ENCODE assay signal across 8 cellular contexts in genomic region chr1:37682334-37682987, GRCh38. TPM values are rescaled to one million over a fixed set of nuclear protein-coding genes. Genes with fewer than 3 reads are reported as not detected.
A peak's percentile ranks its signal among the peaks of the same experiment; 100 is the strongest.
DNase-seq lines count a peak whose midpoint lies in the region; ATAC-seq and TF ChIP-seq lines count a peak whose summit lies in the region.

No MANE protein-coding gene starts in this region.

- H3K27me3 Mint-ChIP-seq in T-helper 1 cell treated with Interleukin-12 subunit alpha and Interleukin-12 subunit beta and Interleukin-4 antibody, amounts not matched to agents 30 μg/mL and 1 μg/mL, for 36 hours (ENCODE audit: low read depth) = no peaks in the 10 kb centered on the region
- H3K27me3 Mint-ChIP-seq in activated naive CD8-positive, alpha-beta T cell treated with anti-CD3 and anti-CD28 coated beads, Interleukin-2, amount 50 U/mL, for 24 hours = no peaks in the 10 kb centered on the region

- ATAC-seq in activated naive CD8-positive, alpha-beta T cell treated with anti-CD3 and anti-CD28 coated beads, Interleukin-2, amount 50 U/mL, for 24 hours = peak; percentile 60
- ATAC-seq in heart right ventricle (peak in 5 of 8 donors; percentile 56 to 78 (median 64)), GM18517 (IDR thresholded peaks at IDR 0.05; ENCODE audit: unreplicated experiment) (no peak), GM21515 (IDR thresholded peaks at IDR 0.05; ENCODE audit: unreplicated experiment) (no peak)

- H3K27me3 ChIP-seq in heart right ventricle = no peaks in the 10 kb centered on the region

- no peak overlapping the region for H3K27ac ChIP-seq in heart right ventricle

- intact Hi-C loops in heart right ventricle (cut with DNase I) = loop anchor here (2.0 to 10.0 kb wide), 8 partner anchors 75 to 230 kb away; partner anchors contain the start of gene GNL2 (in 1 of the 10)

- peaks cover 1% of the 10 kb centered on the region for H3K4me1 Mint-ChIP-seq in T-helper 1 cell treated with Interleukin-12 subunit alpha and Interleukin-12 subunit beta and Interleukin-4 antibody, amounts not matched to agents 30 μg/mL and 1 μg/mL, for 36 hours (ENCODE audit: low read depth)
- peaks cover 3% of the 10 kb centered on the region for H3K4me1 Mint-ChIP-seq in activated naive CD8-positive, alpha-beta T cell treated with anti-CD3 and anti-CD28 coated beads, Interleukin-2, amount 50 U/mL, for 24 hours

- no peak overlapping the region for H3K4me3 ChIP-seq in heart right ventricle

- H3K4me1 ChIP-seq in heart right ventricle = peaks cover 0 to 3% (median 0%) of the 10 kb centered on the region in 9 donors

- H3K36me3 Mint-ChIP-seq in T-helper 1 cell treated with Interleukin-12 subunit alpha and Interleukin-12 subunit beta and Interleukin-4 antibody, amounts not matched to agents 30 μg/mL and 1 μg/mL, for 36 hours (ENCODE audit: low read depth) = peaks cover 7% of the 10 kb centered on the region
- peaks cover 32% of the 10 kb centered on the region for H3K36me3 Mint-ChIP-seq in activated naive CD8-positive, alpha-beta T cell treated with anti-CD3 and anti-CD28 coated beads, Interleukin-2, amount 50 U/mL, for 24 hours (ENCODE audit: low read depth)

- peak; percentile 1 for DNase-seq in NCI-H1436 treated with DMSO at 0.1 percent for 48 hours (lab: John Stamatoyannopoulos, UW)
- peak; percentile 80 for DNase-seq in activated naive CD8-positive, alpha-beta T cell treated with anti-CD3 and anti-CD28 coated beads, Interleukin-2, amount 50 U/mL, for 24 hours
- peak; percentile 46 to 71 for DNase-seq in heart right ventricle
- peak; percentile 79 for DNase-seq in retina

- 72 to 76% methylated on average over 5 of the region's 5 CpGs for WGBS in heart right ventricle, 2 donors

- H3K36me3 ChIP-seq in heart right ventricle = peaks cover 0 to 70% (median 30%) of the 10 kb centered on the region in 9 donors

- no peak overlapping the region for H3K4me3 Mint-ChIP-seq in T-helper 1 cell treated with Interleukin-12 subunit alpha and Interleukin-12 subunit beta and Interleukin-4 antibody, amounts not matched to agents 30 μg/mL and 1 μg/mL, for 36 hours
- no peak overlapping the region for H3K4me3 Mint-ChIP-seq in activated naive CD8-positive, alpha-beta T cell treated with anti-CD3 and anti-CD28 coated beads, Interleukin-2, amount 50 U/mL, for 24 hours

- H3K9me3 ChIP-seq in heart right ventricle = no peaks in the 10 kb centered on the region

- peak; percentile 82 for TF ChIP-seq CTCF in GM12872 (IDR thresholded peaks at IDR 0.05; ENCODE audit: insufficient read depth, low read depth, low read length)
- peak; percentile 74 to 90 (median 87) for TF ChIP-seq CTCF in heart right ventricle (IDR thresholded peaks at IDR 0.05)

- H3K27ac Mint-ChIP-seq in T-helper 1 cell treated with Interleukin-12 subunit alpha and Interleukin-12 subunit beta and Interleukin-4 antibody, amounts not matched to agents 30 μg/mL and 1 μg/mL, for 36 hours = peak overlapping the region; percentile 6
- H3K27ac Mint-ChIP-seq in activated naive CD8-positive, alpha-beta T cell treated with anti-CD3 and anti-CD28 coated beads, Interleukin-2, amount 50 U/mL, for 24 hours = peak overlapping the region; percentile 24

- H3K9me3 Mint-ChIP-seq in T-helper 1 cell treated with Interleukin-12 subunit alpha and Interleukin-12 subunit beta and Interleukin-4 antibody, amounts not matched to agents 30 μg/mL and 1 μg/mL, for 36 hours = no peaks in the 10 kb centered on the region
- no peaks in the 10 kb centered on the region for H3K9me3 Mint-ChIP-seq in activated naive CD8-positive, alpha-beta T cell treated with anti-CD3 and anti-CD28 coated beads, Interleukin-2, amount 50 U/mL, for 24 hours

RNA-seq across cellular contexts. Expression of gene CDCA8, which starts 9.9 kb away (rescaled TPM):
- 1 to 10 TPM in 1 of 10 donors, under 1 TPM in 8, not detected in 1; 0.09 to 2.9 (median 0.42) TPM for total RNA-seq in heart right ventricle
- polyA plus RNA-seq in heart right ventricle = under 1 TPM; 0.29 to 0.41 TPM

RNA-seq across cellular contexts. Expression of gene RSPO1, which starts 47.8 kb away (rescaled TPM):
- under 1 TPM in 2 of 10 donors, not detected in 8; 0.10 to 0.35 TPM for total RNA-seq in heart right ventricle
- polyA plus RNA-seq in heart right ventricle = under 1 TPM in 1 of 2 donors, not detected in 1; 0.03 TPM

Comparison
In these comparisons a context has a peak if more than half of its experiments do, and no peak if none do; other contexts are left out.
1. DNase-seq: peak in every context shown above with its lines; median percentile 80 in activated naive CD8-positive, alpha-beta T cell treated with anti-CD3 and anti-CD28 coated beads, Interleukin-2, amount 50 U/mL, for 24 hours; 79 in retina; 58 in heart right ventricle; 1 in NCI-H1436 treated with DMSO at 0.1 percent for 48 hours.
2. ATAC-seq: peak in activated naive CD8-positive, alpha-beta T cell treated with anti-CD3 and anti-CD28 coated beads, Interleukin-2, amount 50 U/mL, for 24 hours (single experiment) and heart right ventricle (5 of 8); none in GM18517 (single experiment) and GM21515 (single experiment).